8 cellular contexts compared by ENCODE assay signal in genomic region chr22:50326959-50327710, GRCh38. TPM values are rescaled to one million over a fixed set of nuclear protein-coding genes. Genes with fewer than 3 reads are reported as not detected.
DNase-seq lines count a peak whose midpoint lies in the region; ATAC-seq, FAIRE-seq and TF ChIP-seq lines count a peak whose summit lies in the region.

Gene DENND6B (minus strand): TSS chr22:50327012. CDS start chr22:50326988, 24 bp downstream.

- peak within 1 kb of the TSS; percentile 98 for H3K27ac ChIP-seq in SJSA1
- peak within 1 kb of the TSS; percentile 85 to 92 for H3K27ac ChIP-seq in tibial artery

- no peaks in the 10 kb centered on the region; the same call in 1 of the 2 replicates for H3K9me3 ChIP-seq in SJSA1 (replicated peaks)
- H3K9me3 ChIP-seq in tibial artery, result no peaks in the 10 kb centered on the region

- TF ChIP-seq CTCF in D721Med (IDR thresholded peaks at IDR 0.05; ENCODE audit: insufficient read depth, missing control alignments), result peak; percentile 47
- TF ChIP-seq CTCF in omental fat pad (IDR thresholded peaks at IDR 0.05), result peak in 1 of 3 donors; percentile 3
- TF ChIP-seq CTCF in tibial artery (IDR thresholded peaks at IDR 0.05), result peak; percentile 44 to 99

- no peak for TF ChIP-seq EP300 in Ishikawa (IDR thresholded peaks at IDR 0.05; ENCODE audit: borderline replicate concordance)

- peak within 1 kb of the TSS; percentile 92 for H3K4me3 ChIP-seq in SJSA1
- H3K4me3 ChIP-seq in tibial artery, result peak within 1 kb of the TSS; percentile 61 to 69

- FAIRE-seq in D721Med (lab: Jason Lieb, UNC), result no peak

- H3K27me3 ChIP-seq in SJSA1 (replicated peaks), result no peaks in the 10 kb centered on the region
- no peaks in the 10 kb centered on the region for H3K27me3 ChIP-seq in tibial artery

- peak; percentile 44; the same call in 1 of the 2 replicates for TF ChIP-seq RAD21 in Ishikawa (IDR thresholded peaks at IDR 0.05; ENCODE audit: low read depth)

- H3K4me1 ChIP-seq in SJSA1 (replicated peaks) (peaks cover 38% of the 10 kb centered on the region), tibial artery (peaks cover 0 to 12% (median 7%) of the 10 kb centered on the region in 4 donors)

- ATAC-seq in GM21423 (IDR thresholded peaks at IDR 0.05; ENCODE audit: unreplicated experiment) (peak; percentile 81), omental fat pad (ENCODE audit: low FRiP score) (peak; percentile 99)

- H3K36me3 ChIP-seq in SJSA1 (peaks cover 6% of the 10 kb centered on the region), tibial artery (no peaks in the 10 kb centered on the region)

- intact Hi-C loops in tibial artery (cut with DNase I; ENCODE audit: low total_unique reads), result loop anchor here (2.0 kb wide), 2 partner anchors 16 to 50 kb away; partner anchors contain the start of gene PPP6R2

- DNase-seq in D721Med (ENCODE audit: insufficient read length, low spot score) (peak; percentile 47), SJSA1 (ENCODE audit: low read depth in 1 of 2, low spot score in 2 of 2) (peak; percentile 77 to 87), glomerular visceral epithelial cell (ENCODE audit: extremely low spot score) (peak; percentile 82), omental fat pad (ENCODE audit: low spot score) (no peak), tibial artery (peak; percentile 73 to 89)
- DNase-seq in activated naive CD4-positive, alpha-beta T cell treated with anti-CD3 and anti-CD28 coated beads, Interleukin-2, amount 50 U/mL, for 16 hours, result peak; percentile 63

TF ChIP-seq in Ishikawa, 13 proteins besides CTCF, POLR2A, EP300 and RAD21:
- TF ChIP-seq FOXM1 (IDR thresholded peaks at IDR 0.05; ENCODE audit: borderline replicate concordance, low read depth), result no peak
- TF ChIP-seq YY1 (IDR thresholded peaks at IDR 0.05; ENCODE audit: low read depth), result peak; percentile 64; the same call in 1 of the 2 replicates
- no peak for TF ChIP-seq CREB1 (IDR thresholded peaks at IDR 0.05; ENCODE audit: low read depth)
- no peak for TF ChIP-seq TEAD4 (IDR thresholded peaks at IDR 0.05)
- no peak for TF ChIP-seq USF1 (IDR thresholded peaks at IDR 0.05)
- TF ChIP-seq EGR1 (IDR thresholded peaks at IDR 0.05), result peak; percentile 37
- no peak for TF ChIP-seq MAX (IDR thresholded peaks at IDR 0.05)
- no peak; the same call in 1 of the 2 replicates for TF ChIP-seq TAF1 (IDR thresholded peaks at IDR 0.05; ENCODE audit: low read depth)
- no peak for TF ChIP-seq TCF12 (IDR thresholded peaks at IDR 0.05; ENCODE audit: low read depth)
- TF ChIP-seq REST (IDR thresholded peaks at IDR 0.05; ENCODE audit: low read depth), result no peak
- no peak for TF ChIP-seq CEBPB (IDR thresholded peaks at IDR 0.05)
- 0 out of 2 replicates have a peak, but pooled peaks have one; percentile 39 for TF ChIP-seq ZBTB7A (IDR thresholded peaks at IDR 0.05; ENCODE audit: low read depth)
- no peak for TF ChIP-seq NFIC (IDR thresholded peaks at IDR 0.05)

RNA-seq across cellular contexts. Expression of gene DENND6B, which starts in this region (rescaled TPM):
- total RNA-seq in SJSA1 (2014; rRNA removed; shearing (Covaris generic)), result 0.06 and 0.47 TPM in 2 replicates
- total RNA-seq in omental fat pad, result 1 to 10 TPM; 2.2 to 3.1 (median 2.7) TPM

Comparison
In these comparisons a context has a peak if more than half of its experiments do, and no peak if none do; other contexts are left out.
1. Peak in DNase-seq, H3K4me3 ChIP-seq and H3K27ac ChIP-seq in SJSA1; RNA of the gene not detected or under 1 TPM.